In the genomic region with DNA sequence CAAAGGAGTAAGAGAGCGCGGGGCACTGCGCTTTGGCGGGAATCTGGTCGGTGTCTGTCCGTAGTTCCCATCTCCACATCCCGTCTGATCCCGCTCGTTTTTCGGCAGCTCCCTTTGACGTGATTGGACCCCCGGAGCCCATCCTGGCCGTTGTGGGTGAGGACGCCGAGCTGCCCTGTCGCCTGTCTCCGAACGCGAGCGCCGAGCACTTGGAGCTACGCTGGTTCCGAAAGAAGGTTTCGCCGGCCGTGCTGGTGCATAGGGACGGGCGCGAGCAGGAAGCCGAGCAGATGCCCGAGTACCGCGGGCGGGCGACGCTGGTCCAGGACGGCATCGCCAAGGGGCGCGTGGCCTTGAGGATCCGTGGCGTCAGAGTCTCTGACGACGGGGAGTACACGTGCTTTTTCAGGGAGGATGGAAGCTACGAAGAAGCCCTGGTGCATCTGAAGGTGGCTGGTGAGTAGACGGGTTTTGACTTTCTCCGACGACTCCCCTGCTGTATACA, we compare ENCODE assay signal across 8 cellular contexts. TPM values are rescaled to one million over a fixed set of nuclear protein-coding genes. Genes with fewer than 3 reads are reported as not detected.
DNase-seq lines count a peak whose midpoint lies in the region; ATAC-seq and TF ChIP-seq lines count a peak whose summit lies in the region.

No MANE protein-coding gene starts in this region.

- peak overlapping the region; percentile 50 for H3K4me3 ChIP-seq in AG04450 (ENCODE audit: low read depth, low read length)
- H3K4me3 ChIP-seq in LNCaP clone FGC (ENCODE audit: low read depth, low read length), result peak overlapping the region; percentile 29
- H3K4me3 ChIP-seq in psoas muscle, result peak overlapping the region; percentile 56

- no peak overlapping the region for H3K27ac ChIP-seq in AG04450 (ENCODE audit: low read depth, low read length)
- H3K27ac ChIP-seq in psoas muscle, result no peak overlapping the region

- CTCF ChIA-PET in AG04450 (lab: Charles Lee), result interaction anchor here (0.9 to 1.5 kb wide), 3 partner anchors 8 to 160 kb away, joined by 3 to 4 read pairs (median 4); no protein-coding TSS in a partner anchor

- peaks cover 4% of the 10 kb centered on the region; the same call in 1 of the 2 replicates for H3K9me3 ChIP-seq in AG04450 (ENCODE audit: control insufficient read depth, insufficient read depth, low read length)
- no peaks in the 10 kb centered on the region for H3K9me3 ChIP-seq in psoas muscle

- intact Hi-C loops in Right ventricle myocardium superior (cut with DNase I) (no loop called here), psoas muscle (cut with DNase I) (no loop called here)

- POLR2A ChIA-PET in AG04450 (lab: Yijun Ruan, JAX), result no interaction called here

- H3K4me1 ChIP-seq in psoas muscle, result no peaks in the 10 kb centered on the region

- no peaks in the 10 kb centered on the region for H3K36me3 ChIP-seq in psoas muscle (ENCODE audit: insufficient read depth in 1 of 2, low read depth in 1 of 2)

- ATAC-seq in Right ventricle myocardium superior (ENCODE audit: poor library complexity), result peak; percentile 63
- ATAC-seq in psoas muscle, result peak in 3 of 4 donors; percentile 17 to 51 (median 22)
- ATAC-seq in GM18517 (IDR thresholded peaks at IDR 0.05; ENCODE audit: unreplicated experiment), result no peak
- no peak for ATAC-seq in HG03354 (IDR thresholded peaks at IDR 0.05; ENCODE audit: poor library complexity, severe bottlenecking, unreplicated experiment)
- ATAC-seq in GM21423 (IDR thresholded peaks at IDR 0.05; ENCODE audit: unreplicated experiment), result no peak

- DNase-seq in AG04450 (ENCODE audit: low read depth, low spot score), result no peak
- no peak for DNase-seq in LNCaP clone FGC (ENCODE audit: low read depth)
- DNase-seq in activated T-helper 1 cell treated with anti-CD3 and anti-CD28 coated beads, Interleukin-2, amount 50 U/mL, for 16 hours (ENCODE audit: low read depth in 1 of 2, low spot score in 1 of 2), result peak; percentile 4 to 11
- DNase-seq in Right ventricle myocardium superior, result peak; percentile 60
- peak; percentile 23 to 58 for DNase-seq in psoas muscle

- H3K27me3 ChIP-seq in AG04450 (ENCODE audit: control insufficient read depth, insufficient read depth, low read length) (peaks cover 42% of the 10 kb centered on the region), psoas muscle (ENCODE audit: insufficient read depth in 3 of 3, low read length in 2 of 3) (peaks cover 0 to 29% (median 6%) of the 10 kb centered on the region in 3 donors)

- TF ChIP-seq CTCF in AG04450 (IDR thresholded peaks at IDR 0.05; ENCODE audit: low read depth, low read length), result no peak
- TF ChIP-seq CTCF in LNCaP clone FGC (IDR thresholded peaks at IDR 0.05; ENCODE audit: control insufficient read depth, extremely low read depth, insufficient read depth), result no peak
- TF ChIP-seq CTCF in psoas muscle (IDR thresholded peaks at IDR 0.05), result no peak

- 3 to 7% (median 6%) methylated on average over 49 of the region's 49 CpGs for WGBS in psoas muscle, 3 donors

RNA-seq across cellular contexts. Expression of a gene that starts 1.4 kb away (rescaled TPM):
- 0.04 TPM in 1 of 2 replicates, not detected in the other for polyA plus RNA-seq in AG04450 (2011; rRNA removed)
- polyA minus RNA-seq in AG04450 (2011; rRNA and poly(A)+ RNA removed), result not detected in 2 replicates
- total RNA-seq in Right ventricle myocardium superior, result not detected
- not detected for total RNA-seq in psoas muscle
- polyA plus RNA-seq in psoas muscle, result not detected

RNA-seq across cellular contexts. Expression of a gene that starts 36.6 kb away (rescaled TPM):
- polyA plus RNA-seq in AG04450 (2011; rRNA removed) (59.0 and 72.3 TPM in 2 replicates), psoas muscle (10 to 100 TPM; 15.5 to 63.9 (median 43.9) TPM)
- 18.6 and 27.4 TPM in 2 replicates for polyA minus RNA-seq in AG04450 (2011; rRNA and poly(A)+ RNA removed)
- total RNA-seq in Right ventricle myocardium superior (25.1 TPM), psoas muscle (10 to 100 TPM; 18.5 to 38.4 (median 27.8) TPM)

RNA-seq across cellular contexts. Expression of a gene that starts 43.8 kb away (rescaled TPM):
- 29.5 TPM in 2 replicates for polyA plus RNA-seq in AG04450 (2011; rRNA removed)
- 25.0 and 28.4 TPM in 2 replicates for polyA minus RNA-seq in AG04450 (2011; rRNA and poly(A)+ RNA removed)
- 12.5 TPM for total RNA-seq in Right ventricle myocardium superior
- 10 to 100 TPM in 1 of 4 donors, 1 to 10 TPM in 3; 7.2 to 11.4 (median 8.4) TPM for total RNA-seq in psoas muscle
- 10 to 100 TPM in 2 of 3 donors, 1 to 10 TPM in 1; 5.4 to 14.9 (median 13.2) TPM for polyA plus RNA-seq in psoas muscle

Comparison
In these comparisons a context has a peak if more than half of its experiments do, and no peak if none do; other contexts are left out.
1. DNase-seq: peak in activated T-helper 1 cell treated with anti-CD3 and anti-CD28 coated beads, Interleukin-2, amount 50 U/mL, for 16 hours (2 of 2), Right ventricle myocardium superior (single experiment) and psoas muscle (2 of 2); none in AG04450 (single experiment) and LNCaP clone FGC (single experiment).
2. ATAC-seq: peak in Right ventricle myocardium superior (single experiment) and psoas muscle (3 of 4); none in GM18517 (single experiment), HG03354 (single experiment) and GM21423 (single experiment).
3. Peak in every context shown above with its lines, with median percentiles within 50 percentile points of each other: H3K4me3 ChIP-seq.